9 cellular contexts compared by ENCODE assay signal in genomic region chr9:91705386-91705785, GRCh38.
"Had no signal": no experiment of that assay in that cellular context is flagged by ENCODE, and none has a peak within 500 bp of the region (broad histone marks: within the 10 kb centered on the region; RNA-seq: fewer than 3 reads in every experiment).

No MANE protein-coding gene starts in this region.

- H2AFZ ChIP-seq: GM23338 had no signal

- H3K4me3 Mint-ChIP-seq: GM23338, H9 had no signal

- FAIRE-seq: H1, H54 had no signal

- H3K4me3 ChIP-seq: GM23338 had no signal

- ATAC-seq: GM23338 had no signal

- H3K4me1 Mint-ChIP-seq: GM23338, H9 had no signal

- H3K27ac Mint-ChIP-seq: GM23338, H9 had no signal

- H3K9ac ChIP-seq: KMS-11 had no signal

- DNase-seq: H9, HCEC 1CT, IMR-90, KBM-7 had no signal

- H3K27ac ChIP-seq: HL-60, KMS-11 had no signal

- H3K4me2 ChIP-seq: GM23338, KMS-11 had no signal
